14 cellular contexts compared by ENCODE assay signal in the genomic region with DNA sequence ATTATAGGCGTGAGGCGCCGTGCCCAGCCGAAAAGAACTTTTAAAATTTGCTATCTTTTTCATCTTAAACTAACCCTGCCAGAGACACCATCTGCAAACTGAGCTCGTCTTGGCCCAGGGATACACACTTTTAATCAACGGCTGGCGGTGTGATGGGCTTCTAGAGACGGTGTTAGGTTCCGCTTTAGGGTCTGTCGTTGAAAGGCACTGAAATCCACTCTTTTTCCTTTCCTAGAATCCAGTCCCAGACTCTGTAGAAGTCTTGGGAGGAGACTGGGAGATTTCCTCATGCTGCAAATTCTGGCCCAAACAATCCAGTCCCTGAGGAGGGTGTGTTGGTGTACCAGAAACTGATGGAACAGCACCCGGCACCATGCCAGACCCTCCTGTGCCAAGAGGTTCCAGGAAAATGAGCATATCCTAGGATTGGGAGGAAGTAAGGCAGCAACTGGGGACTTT. TPM values are rescaled to one million over a fixed set of nuclear protein-coding genes. Genes with fewer than 3 reads are reported as not detected.
DNase-seq lines count a peak whose midpoint lies in the region; ATAC-seq and TF ChIP-seq lines count a peak whose summit lies in the region.
"Had no signal": no experiment of that assay in that cellular context is flagged by ENCODE, and none has a peak within 500 bp of the region (broad histone marks: within the 10 kb centered on the region; RNA-seq: fewer than 3 reads in every experiment).

No MANE protein-coding gene starts in this region.

- peak overlapping the region; percentile 78 to 81 for H3K27ac ChIP-seq in breast epithelium
- H3K27ac ChIP-seq in right cardiac atrium (ENCODE audit: low read length), result peak overlapping the region; percentile 83
- H3K27ac ChIP-seq in sigmoid colon, result peak overlapping the region; percentile 47 to 67 (median 52)
- H3K27ac ChIP-seq: neutrophil, SJSA1 had no signal

- TF ChIP-seq POLR2A in breast epithelium (IDR thresholded peaks at IDR 0.05) (no peak), sigmoid colon (IDR thresholded peaks at IDR 0.05) (no peak)

- no peaks in the 10 kb centered on the region for H3K36me3 Mint-ChIP-seq in natural killer cell
- H3K36me3 Mint-ChIP-seq: IgD-negative memory B cell had no signal

- intact Hi-C loops in breast epithelium (cut with DNase I; ENCODE audit: low total_unique reads) (no loop called here), right cardiac atrium (cut with DNase I) (loop anchor here in 1 of 4 donors (10.0 kb wide), 1 partner anchor 180 kb away; a partner anchor contains a TSS), sigmoid colon (cut with DNase I) (no loop called here), natural killer cell (cut with micrococcal nuclease) (no loop called here)

- no peaks in the 10 kb centered on the region for H3K4me1 ChIP-seq in breast epithelium
- H3K4me1 ChIP-seq in right cardiac atrium (ENCODE audit: control insufficient read depth, insufficient read depth, low read length), result peaks cover 3% of the 10 kb centered on the region
- peaks cover 0 to 6% (median 0%) of the 10 kb centered on the region in 4 donors for H3K4me1 ChIP-seq in sigmoid colon
- H3K4me1 ChIP-seq: SJSA1 had no signal

- peaks cover 0 to 7% of the 10 kb centered on the region in 2 donors for H3K27me3 Mint-ChIP-seq in natural killer cell (ENCODE audit: low read depth in 2 of 2)

- H3K36me3 ChIP-seq in breast epithelium, result no peaks in the 10 kb centered on the region
- no peaks in the 10 kb centered on the region for H3K36me3 ChIP-seq in sigmoid colon
- H3K36me3 ChIP-seq: neutrophil, SJSA1 had no signal

- H3K9me3 Mint-ChIP-seq in natural killer cell, result no peaks in the 10 kb centered on the region
- H3K9me3 Mint-ChIP-seq: activated B cell treated with CpG ODN at 0.5 μM for 24 hours; activated T-helper 1 cell treated with anti-CD3 and anti-CD28 coated beads, Interleukin-12 subunit alpha, Interleukin-12 subunit beta, Interleukin-2, Interleukin-4 antibody, amounts not matched to agents 30 ng/mL and 10 ng/mL and 1 ng/mL, durations not matched to agents 14 hours and 24 hours and 36 hours; IgD-negative memory B cell had no signal

- H3K4me1 Mint-ChIP-seq in natural killer cell, result peaks cover 0 to 4% of the 10 kb centered on the region in 2 donors

- TF ChIP-seq CTCF in breast epithelium (IDR thresholded peaks at IDR 0.05) (no peak), sigmoid colon (IDR thresholded peaks at IDR 0.05) (no peak), natural killer cell (IDR thresholded peaks at IDR 0.05) (no peak)

- H3K9me3 ChIP-seq in breast epithelium (no peaks in the 10 kb centered on the region), right cardiac atrium (ENCODE audit: control insufficient read depth, low read length) (no peaks in the 10 kb centered on the region), sigmoid colon (no peaks in the 10 kb centered on the region)
- H3K9me3 ChIP-seq: neutrophil, SJSA1 had no signal

- H3K27me3 ChIP-seq in breast epithelium (no peaks in the 10 kb centered on the region), right cardiac atrium (ENCODE audit: control insufficient read depth, insufficient read depth) (no peaks in the 10 kb centered on the region), sigmoid colon (no peaks in the 10 kb centered on the region)
- H3K27me3 ChIP-seq: neutrophil had no signal

- H3K4me3 Mint-ChIP-seq in natural killer cell, result no peak overlapping the region
- H3K4me3 Mint-ChIP-seq: activated B cell treated with CpG ODN at 0.5 μM for 24 hours; activated T-helper 1 cell treated with anti-CD3 and anti-CD28 coated beads, Interleukin-12 subunit alpha, Interleukin-12 subunit beta, Interleukin-2, Interleukin-4 antibody, amounts not matched to agents 30 ng/mL and 10 ng/mL and 1 ng/mL, durations not matched to agents 14 hours and 24 hours and 36 hours; IgD-negative memory B cell had no signal

- DNase-seq in Ammon's horn (ENCODE audit: low spot score), result peak; percentile 45
- peak; percentile 92 to 93 for DNase-seq in breast epithelium (ENCODE audit: low spot score in 2 of 2)
- DNase-seq in right cardiac atrium, result peak; percentile 95 to 98 (median 97)
- DNase-seq in sigmoid colon, result peak; percentile 95
- no peak for DNase-seq in natural killer cell
- DNase-seq in NCI-H226, result no peak
- DNase-seq in SIG-M5 treated with dmso at 0.1 percent for 504 hours (lab: John Stamatoyannopoulos, UW; ENCODE audit: unreplicated experiment), result no peak
- DNase-seq in retina, result no peak
- DNase-seq: activated B cell treated with CpG ODN at 0.5 μM for 24 hours, NCI-H2227 treated with DMSO at 0.1 percent for 48 hours had no signal

- WGBS in right cardiac atrium, result 41% methylated on average over 11 of the region's 11 CpGs
- WGBS in sigmoid colon, 2 donors, result 77 to 81% methylated on average over 11 of the region's 11 CpGs

- no peak for TF ChIP-seq EP300 in sigmoid colon (IDR thresholded peaks at IDR 0.05)

- H3K4me3 ChIP-seq in breast epithelium (peak overlapping the region in 2 of 3 donors; percentile 9 to 13), right cardiac atrium (ENCODE audit: low read length) (no peak overlapping the region), sigmoid colon (no peak overlapping the region)
- H3K4me3 ChIP-seq: SJSA1 had no signal

- H3K27ac Mint-ChIP-seq in natural killer cell, result no peak overlapping the region
- H3K27ac Mint-ChIP-seq: activated B cell treated with CpG ODN at 0.5 μM for 24 hours; activated T-helper 1 cell treated with anti-CD3 and anti-CD28 coated beads, Interleukin-12 subunit alpha, Interleukin-12 subunit beta, Interleukin-2, Interleukin-4 antibody, amounts not matched to agents 30 ng/mL and 10 ng/mL and 1 ng/mL, durations not matched to agents 14 hours and 24 hours and 36 hours; IgD-negative memory B cell had no signal

- peak; percentile 91 to 94 for ATAC-seq in right cardiac atrium
- ATAC-seq in natural killer cell, result no peak

RNA-seq across cellular contexts. Expression of a gene that starts 52.0 kb away (rescaled TPM):
- total RNA-seq in breast epithelium (10 to 100 TPM; 47.5 to 70.7 (median 69.6) TPM), right cardiac atrium (10 to 100 TPM; 42.6 to 56.8 (median 46.6) TPM), sigmoid colon (10 to 100 TPM; 39.3 to 50.7 (median 42.5) TPM), natural killer cell (10 to 100 TPM in 2 of 3 donors, 1 to 10 TPM in 1; 8.3 to 16.3 (median 11.3) TPM)
- polyA plus RNA-seq in right cardiac atrium (21.4 TPM), sigmoid colon (10 to 100 TPM in 1 of 3 donors, 1 to 10 TPM in 2; 4.6 to 14.5 (median 7.8) TPM)

Comparison
In these comparisons a context has a peak if more than half of its experiments do, and no peak if none do; other contexts are left out.
1. DNase-seq: peak in Ammon's horn (single experiment), breast epithelium (2 of 2), right cardiac atrium (3 of 3) and sigmoid colon (single experiment); none in natural killer cell (single experiment), NCI-H226 (single experiment), SIG-M5 treated with dmso at 0.1 percent for 504 hours (single experiment) and retina (single experiment).
2. H3K4me3 ChIP-seq: peak in breast epithelium (2 of 3); none in right cardiac atrium (single experiment) and sigmoid colon (0 of 4).
3. ATAC-seq: peak in right cardiac atrium (2 of 2); none in natural killer cell (0 of 3).
4. Peak in every context shown above with its lines, with median percentiles within 50 percentile points of each other: H3K27ac ChIP-seq.